In the genomic region with DNA sequence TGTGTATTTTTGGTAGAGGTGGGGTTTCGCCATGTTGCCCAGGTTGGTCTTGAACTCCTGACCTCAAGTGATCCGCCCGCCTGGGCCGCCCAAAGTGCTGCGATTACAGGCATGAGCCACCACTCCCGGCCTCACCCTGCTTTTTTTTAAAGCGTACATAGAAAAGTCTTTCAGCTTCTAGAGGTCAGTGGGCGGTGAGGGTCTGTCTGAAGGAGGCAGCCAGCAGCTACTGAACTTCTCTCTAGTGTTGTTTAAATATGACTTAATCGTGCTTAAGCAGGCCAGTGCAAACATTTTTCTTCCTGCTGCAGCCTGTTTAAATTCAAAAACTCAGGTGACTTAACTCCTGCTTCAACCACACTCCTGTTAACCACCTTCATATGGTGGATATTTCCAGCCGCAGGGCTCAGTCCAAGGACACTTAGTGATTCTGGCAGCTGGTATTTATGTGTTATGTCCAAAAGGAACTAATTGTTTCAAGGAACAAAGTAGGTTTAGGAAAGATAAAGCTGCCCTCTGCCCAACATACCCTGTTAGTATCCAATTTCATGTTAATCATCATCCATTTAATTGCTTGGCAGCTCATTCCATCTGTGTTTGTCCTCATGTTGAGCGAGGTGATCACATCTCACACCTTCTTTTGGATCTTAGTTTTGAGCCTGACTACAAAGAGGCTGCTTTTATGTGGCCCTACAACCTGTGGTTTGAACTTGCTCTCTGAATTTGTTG, we compare ENCODE assay signal across 1 cellular context.
TF ChIP-seq lines count a peak whose summit lies in the region.

No MANE protein-coding gene starts in this region.

TF ChIP-seq in HepG2, 621 proteins besides CTCF, POLR2A, EP300 and RAD21 (continued from another document and continues in another):
- TF ChIP-seq, protein P1, sequence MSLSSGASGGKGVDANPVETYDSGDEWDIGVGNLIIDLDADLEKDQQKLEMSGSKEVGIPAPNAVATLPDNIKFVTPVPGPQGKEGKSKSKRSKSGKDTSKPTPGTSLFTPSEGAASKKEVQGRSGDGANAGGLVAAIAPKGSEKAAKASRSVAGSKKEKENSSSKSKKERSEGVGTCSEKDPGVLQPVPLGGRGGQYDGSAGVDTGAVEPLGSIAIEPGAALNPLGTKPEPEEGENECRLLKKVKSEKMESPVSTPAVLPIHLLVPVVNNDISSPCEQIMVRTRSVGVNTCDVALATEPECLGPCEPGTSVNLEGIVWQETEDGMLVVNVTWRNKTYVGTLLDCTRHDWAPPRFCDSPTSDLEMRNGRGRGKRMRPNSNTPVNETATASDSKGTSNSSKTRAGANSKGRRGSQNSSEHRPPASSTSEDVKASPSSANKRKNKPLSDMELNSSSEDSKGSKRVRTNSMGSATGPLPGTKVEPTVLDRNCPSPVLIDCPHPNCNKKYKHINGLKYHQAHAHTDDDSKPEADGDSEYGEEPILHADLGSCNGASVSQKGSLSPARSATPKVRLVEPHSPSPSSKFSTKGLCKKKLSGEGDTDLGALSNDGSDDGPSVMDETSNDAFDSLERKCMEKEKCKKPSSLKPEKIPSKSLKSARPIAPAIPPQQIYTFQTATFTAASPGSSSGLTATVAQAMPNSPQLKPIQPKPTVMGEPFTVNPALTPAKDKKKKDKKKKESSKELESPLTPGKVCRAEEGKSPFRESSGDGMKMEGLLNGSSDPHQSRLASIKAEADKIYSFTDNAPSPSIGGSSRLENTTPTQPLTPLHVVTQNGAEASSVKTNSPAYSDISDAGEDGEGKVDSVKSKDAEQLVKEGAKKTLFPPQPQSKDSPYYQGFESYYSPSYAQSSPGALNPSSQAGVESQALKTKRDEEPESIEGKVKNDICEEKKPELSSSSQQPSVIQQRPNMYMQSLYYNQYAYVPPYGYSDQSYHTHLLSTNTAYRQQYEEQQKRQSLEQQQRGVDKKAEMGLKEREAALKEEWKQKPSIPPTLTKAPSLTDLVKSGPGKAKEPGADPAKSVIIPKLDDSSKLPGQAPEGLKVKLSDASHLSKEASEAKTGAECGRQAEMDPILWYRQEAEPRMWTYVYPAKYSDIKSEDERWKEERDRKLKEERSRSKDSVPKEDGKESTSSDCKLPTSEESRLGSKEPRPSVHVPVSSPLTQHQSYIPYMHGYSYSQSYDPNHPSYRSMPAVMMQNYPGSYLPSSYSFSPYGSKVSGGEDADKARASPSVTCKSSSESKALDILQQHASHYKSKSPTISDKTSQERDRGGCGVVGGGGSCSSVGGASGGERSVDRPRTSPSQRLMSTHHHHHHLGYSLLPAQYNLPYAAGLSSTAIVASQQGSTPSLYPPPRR (CRISPR knock-in tag; IDR thresholded peaks at IDR 0.05; ENCODE audit: borderline replicate concordance), result peak; percentile 53; the same call in 1 of the 2 replicates
- TF ChIP-seq ZNF337 (CRISPR knock-in tag; IDR thresholded peaks at IDR 0.05; ENCODE audit: borderline replicate concordance, low read depth), result no peak
- TF ChIP-seq SIX1 (CRISPR knock-in tag; IDR thresholded peaks at IDR 0.05; ENCODE audit: borderline replicate concordance), result peak; percentile 87; the same call in 1 of the 2 replicates
- TF ChIP-seq TMF1 (CRISPR knock-in tag; IDR thresholded peaks at IDR 0.05; ENCODE audit: low read depth), result no peak
- TF ChIP-seq PCBP2 (optimal IDR thresholded peaks at IDR 0.05; ENCODE audit: low read depth, low read length, poor library complexity, severe bottlenecking), result no peak
- TF ChIP-seq JARID2 (CRISPR knock-in tag; IDR thresholded peaks at IDR 0.05; ENCODE audit: insufficient replicate concordance), result no peak
- TF ChIP-seq ZNF660 (CRISPR knock-in tag; IDR thresholded peaks at IDR 0.05; ENCODE audit: borderline replicate concordance, low read depth), result no peak
- no peak for TF ChIP-seq NFKBIZ (CRISPR knock-in tag; IDR thresholded peaks at IDR 0.05)
- TF ChIP-seq MIXL1 (CRISPR knock-in tag; IDR thresholded peaks at IDR 0.05), result no peak; the same call in 1 of the 2 replicates
- peak; percentile 32; the same call in 1 of the 2 replicates for TF ChIP-seq CREM (IDR thresholded peaks at IDR 0.05)
- no peak for TF ChIP-seq CREM (CRISPR knock-in tag; IDR thresholded peaks at IDR 0.05)
- no peak for TF ChIP-seq ZNF335 (CRISPR knock-in tag; IDR thresholded peaks at IDR 0.05)
- TF ChIP-seq ZBTB7B (CRISPR knock-in tag; IDR thresholded peaks at IDR 0.05), result 0 out of 2 replicates have a peak, but pooled peaks have one; percentile 18
- peak; percentile 83 for TF ChIP-seq TBX3 (IDR thresholded peaks at IDR 0.05; ENCODE audit: borderline replicate concordance)
- no peak for TF ChIP-seq ZNF30 (CRISPR knock-in tag; IDR thresholded peaks at IDR 0.05)
- no peak for TF ChIP-seq PRPF4 (IDR thresholded peaks at IDR 0.05; ENCODE audit: low read depth, low read length, poor library complexity, severe bottlenecking)
- no peak for TF ChIP-seq ZNF275 (CRISPR knock-in tag; IDR thresholded peaks at IDR 0.05; ENCODE audit: borderline replicate concordance)
- no peak for TF ChIP-seq DPF2 (CRISPR knock-in tag; IDR thresholded peaks at IDR 0.05; ENCODE audit: borderline replicate concordance, low read depth)
- TF ChIP-seq BRCA1 (CRISPR knock-in tag; IDR thresholded peaks at IDR 0.05), result no peak
- TF ChIP-seq, protein P2, sequence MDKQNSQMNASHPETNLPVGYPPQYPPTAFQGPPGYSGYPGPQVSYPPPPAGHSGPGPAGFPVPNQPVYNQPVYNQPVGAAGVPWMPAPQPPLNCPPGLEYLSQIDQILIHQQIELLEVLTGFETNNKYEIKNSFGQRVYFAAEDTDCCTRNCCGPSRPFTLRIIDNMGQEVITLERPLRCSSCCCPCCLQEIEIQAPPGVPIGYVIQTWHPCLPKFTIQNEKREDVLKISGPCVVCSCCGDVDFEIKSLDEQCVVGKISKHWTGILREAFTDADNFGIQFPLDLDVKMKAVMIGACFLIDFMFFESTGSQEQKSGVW (CRISPR knock-in tag; IDR thresholded peaks at IDR 0.05; ENCODE audit: borderline replicate concordance), result no peak
- TF ChIP-seq, protein P3, sequence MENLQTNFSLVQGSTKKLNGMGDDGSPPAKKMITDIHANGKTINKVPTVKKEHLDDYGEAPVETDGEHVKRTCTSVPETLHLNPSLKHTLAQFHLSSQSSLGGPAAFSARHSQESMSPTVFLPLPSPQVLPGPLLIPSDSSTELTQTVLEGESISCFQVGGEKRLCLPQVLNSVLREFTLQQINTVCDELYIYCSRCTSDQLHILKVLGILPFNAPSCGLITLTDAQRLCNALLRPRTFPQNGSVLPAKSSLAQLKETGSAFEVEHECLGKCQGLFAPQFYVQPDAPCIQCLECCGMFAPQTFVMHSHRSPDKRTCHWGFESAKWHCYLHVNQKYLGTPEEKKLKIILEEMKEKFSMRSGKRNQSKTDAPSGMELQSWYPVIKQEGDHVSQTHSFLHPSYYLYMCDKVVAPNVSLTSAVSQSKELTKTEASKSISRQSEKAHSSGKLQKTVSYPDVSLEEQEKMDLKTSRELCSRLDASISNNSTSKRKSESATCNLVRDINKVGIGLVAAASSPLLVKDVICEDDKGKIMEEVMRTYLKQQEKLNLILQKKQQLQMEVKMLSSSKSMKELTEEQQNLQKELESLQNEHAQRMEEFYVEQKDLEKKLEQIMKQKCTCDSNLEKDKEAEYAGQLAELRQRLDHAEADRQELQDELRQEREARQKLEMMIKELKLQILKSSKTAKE (CRISPR knock-in tag; IDR thresholded peaks at IDR 0.05; ENCODE audit: borderline replicate concordance), result peak; percentile 24; the same call in 1 of the 2 replicates
- no peak for TF ChIP-seq SOX6 (IDR thresholded peaks at IDR 0.05)
- TF ChIP-seq SOX6 (CRISPR knock-in tag; IDR thresholded peaks at IDR 0.05), result peak; percentile 78
- TF ChIP-seq ZNF567 (CRISPR knock-in tag; IDR thresholded peaks at IDR 0.05; ENCODE audit: borderline replicate concordance), result 0 out of 2 replicates have a peak, but pooled peaks have one; percentile 56
- TF ChIP-seq RNF219 (CRISPR knock-in tag; IDR thresholded peaks at IDR 0.05), result no peak
- TF ChIP-seq HCFC1 (IDR thresholded peaks at IDR 0.05; ENCODE audit: low read depth, low read length), result no peak
- no peak for TF ChIP-seq MBD4 (IDR thresholded peaks at IDR 0.05; ENCODE audit: borderline replicate concordance, low read length)
- no peak for TF ChIP-seq AKAP8 (CRISPR knock-in tag; IDR thresholded peaks at IDR 0.05)
- TF ChIP-seq ZNF430 (CRISPR knock-in tag; IDR thresholded peaks at IDR 0.05), result no peak
- TF ChIP-seq ZFP90 (CRISPR knock-in tag; IDR thresholded peaks at IDR 0.05; ENCODE audit: borderline replicate concordance), result no peak
- TF ChIP-seq THYN1 (CRISPR knock-in tag; IDR thresholded peaks at IDR 0.05; ENCODE audit: borderline replicate concordance, low read depth), result no peak
- no peak for TF ChIP-seq NFKB2 (CRISPR knock-in tag; IDR thresholded peaks at IDR 0.05; ENCODE audit: borderline replicate concordance)
- peak; percentile 59 for TF ChIP-seq RARA (CRISPR knock-in tag; IDR thresholded peaks at IDR 0.05)
- TF ChIP-seq HNRNPK (IDR thresholded peaks at IDR 0.05; ENCODE audit: low read depth, low read length, poor library complexity, severe bottlenecking), result no peak
- no peak for TF ChIP-seq POLR2AphosphoS5 (IDR thresholded peaks at IDR 0.05; ENCODE audit: low read depth, low read length)
- TF ChIP-seq ETV5 (CRISPR knock-in tag; IDR thresholded peaks at IDR 0.05; ENCODE audit: borderline replicate concordance), result peak; percentile 32; the same call in 1 of the 2 replicates
- no peak for TF ChIP-seq CHCHD3 (CRISPR knock-in tag; IDR thresholded peaks at IDR 0.05)
- TF ChIP-seq ZNF577 (CRISPR knock-in tag; IDR thresholded peaks at IDR 0.05; ENCODE audit: borderline replicate concordance, low read depth), result no peak
- no peak for TF ChIP-seq NFRKB (IDR thresholded peaks at IDR 0.05)
- TF ChIP-seq GFI1 (CRISPR knock-in tag; IDR thresholded peaks at IDR 0.05; ENCODE audit: borderline replicate concordance), result peak; percentile 40; the same call in 1 of the 2 replicates
- TF ChIP-seq HNF1A (IDR thresholded peaks at IDR 0.05; ENCODE audit: low read depth), result peak; percentile 84
- TF ChIP-seq HNF1A (CRISPR knock-in tag; IDR thresholded peaks at IDR 0.05; ENCODE audit: borderline replicate concordance), result peak; percentile 75; the same call in 1 of the 2 replicates
- no peak for TF ChIP-seq SRSF1 (optimal IDR thresholded peaks at IDR 0.05; ENCODE audit: low read depth, low read length)
- TF ChIP-seq ZNF616 (CRISPR knock-in tag; IDR thresholded peaks at IDR 0.05; ENCODE audit: low read depth), result no peak
- TF ChIP-seq ZNF296 (CRISPR knock-in tag; conservative IDR thresholded peaks at IDR 0.05), result no peak
- peak; percentile 61 for TF ChIP-seq HNF4A (CRISPR knock-in tag; IDR thresholded peaks at IDR 0.05)
- peak; percentile 36; the same call in 1 of the 2 replicates for TF ChIP-seq ZGPAT (CRISPR knock-in tag; IDR thresholded peaks at IDR 0.05)
